Comparison of ENCODE assay signal across 35 cellular contexts in the genomic region with DNA sequence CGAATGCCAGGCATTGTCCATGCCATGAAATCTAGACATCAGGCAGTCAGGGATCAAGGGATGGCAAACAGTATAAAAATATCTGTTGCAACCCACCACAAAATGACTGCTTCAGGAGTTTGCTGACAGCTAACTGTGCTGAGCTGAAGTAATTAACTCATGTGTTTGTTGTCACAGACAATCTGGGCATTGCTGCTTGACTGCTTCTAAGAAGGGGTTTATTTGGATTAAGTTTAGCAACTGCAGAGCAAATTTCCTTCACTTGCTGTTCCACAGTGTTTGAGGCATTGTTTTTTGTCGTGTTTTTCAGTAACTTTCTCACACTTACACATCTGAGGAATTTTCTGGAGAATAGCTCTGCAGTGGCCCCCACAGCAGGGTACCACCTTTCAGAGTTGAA. TPM values are rescaled to one million over a fixed set of nuclear protein-coding genes. Genes with fewer than 3 reads are reported as not detected.
"Had no signal": no experiment of that assay in that cellular context is flagged by ENCODE, and none has a peak within 500 bp of the region (broad histone marks: within the 10 kb centered on the region; RNA-seq: fewer than 3 reads in every experiment).

No MANE protein-coding gene starts in this region.

- H3K4me3 Mint-ChIP-seq: activated CD4-positive, alpha-beta T cell treated with anti-CD3 and anti-CD28 coated beads, Interleukin-2, amount 10 ng/mL, durations not matched to agents 24 days and 14 days; activated CD8-positive, alpha-beta T cell treated with anti-CD3 and anti-CD28 coated beads for 36 hours; activated naive CD8-positive, alpha-beta T cell treated with anti-CD3 and anti-CD28 coated beads for 36 hours; activated T-cell treated with anti-CD3 and anti-CD28 coated beads, Interleukin-2, amount 50 U/mL, for 72 hours; activated T-helper 17 cell treated with anti-CD3 and anti-CD28 coated beads, Interleukin-2, amount 50 U/mL, for 72 hours had no signal

- H3K4me2 ChIP-seq: PC-9 had no signal

- H3K27me3 Mint-ChIP-seq: activated CD8-positive, alpha-beta T cell treated with anti-CD3 and anti-CD28 coated beads for 36 hours; activated naive CD8-positive, alpha-beta T cell treated with anti-CD3 and anti-CD28 coated beads for 36 hours; activated T-helper 17 cell treated with anti-CD3 and anti-CD28 coated beads, Interleukin-2, amount 50 U/mL, for 72 hours had no signal

- H2AFZ ChIP-seq: PC-9 had no signal

- ATAC-seq: activated CD8-positive, alpha-beta T cell treated with anti-CD3 and anti-CD28 coated beads for 36 hours; activated T-cell treated with anti-CD3 and anti-CD28 coated beads, Interleukin-2, amount 50 U/mL, for 72 hours; activated T-helper 17 cell treated with anti-CD3 and anti-CD28 coated beads, Interleukin-2, amount 50 U/mL, for 72 hours had no signal

- DNase-seq: activated CD4-positive, alpha-beta T cell treated with anti-CD3 and anti-CD28 coated beads, Interleukin-2, amount 10 ng/mL, durations not matched to agents 24 days and 14 days; activated CD4-positive, alpha-beta T cell treated with anti-CD3 and anti-CD28 coated beads, Interleukin-2, amount 50 U/mL, for 4 hours; activated CD8-positive, alpha-beta T cell treated with anti-CD3 and anti-CD28 coated beads for 36 hours; activated effector memory CD4-positive, alpha-beta T cell treated with anti-CD3 and anti-CD28 coated beads, Interleukin-2, amount 50 U/mL, for 16 hours; activated naive CD4-positive, alpha-beta T cell; activated naive CD4-positive, alpha-beta T cell treated with anti-CD3 and anti-CD28 coated beads, Interleukin-2, amount 50 U/mL, for 16 hours; activated naive CD8-positive, alpha-beta T cell treated with anti-CD3 and anti-CD28 coated beads for 36 hours; activated T-cell treated with anti-CD3 and anti-CD28 coated beads, Interleukin-2, amount 50 U/mL, for 1 hour; activated T-cell treated with anti-CD3 and anti-CD28 coated beads, Interleukin-2, amount 50 U/mL, for 72 hours; amniotic stem cell; caudate nucleus; cerebellar nuclear complex; Karpas-422; KBM-7; NCI-H1105 treated with DMSO at 0.1 percent for 48 hours; NCI-H1436; NCI-H1694; NCI-H1930; NCI-H2081 treated with DMSO at 0.1 percent for 48 hours; NCI-H446; NCI-H510A treated with DMSO at 0.1 percent for 48 hours; NCI-H526 treated with DMSO at 0.1 percent for 48 hours; NK-92 treated with Interleukin-12 subunit alpha and Interleukin-12 subunit beta, amount 100 ng/mL, for 24 hours; PC-9; Right ventricle myocardium superior; SJCRH30; T1000 had no signal

- H3K9me3 Mint-ChIP-seq: activated CD4-positive, alpha-beta T cell treated with anti-CD3 and anti-CD28 coated beads, Interleukin-2, amount 10 ng/mL, durations not matched to agents 24 days and 14 days; activated CD8-positive, alpha-beta T cell treated with anti-CD3 and anti-CD28 coated beads for 36 hours; activated naive CD8-positive, alpha-beta T cell treated with anti-CD3 and anti-CD28 coated beads for 36 hours; activated T-cell treated with anti-CD3 and anti-CD28 coated beads, Interleukin-2, amount 50 U/mL, for 72 hours; activated T-helper 17 cell treated with anti-CD3 and anti-CD28 coated beads, Interleukin-2, amount 50 U/mL, for 72 hours had no signal

- H3K9me3 ChIP-seq: breast epithelium, SJCRH30 had no signal

- H3K27ac ChIP-seq: breast epithelium, PC-9, SJCRH30, SK-N-MC had no signal

- H3K27ac Mint-ChIP-seq: activated CD4-positive, alpha-beta T cell treated with anti-CD3 and anti-CD28 coated beads, Interleukin-2, amount 10 ng/mL, durations not matched to agents 24 days and 14 days; activated CD8-positive, alpha-beta T cell treated with anti-CD3 and anti-CD28 coated beads for 36 hours; activated naive CD8-positive, alpha-beta T cell treated with anti-CD3 and anti-CD28 coated beads for 36 hours; activated T-cell treated with anti-CD3 and anti-CD28 coated beads, Interleukin-2, amount 50 U/mL, for 72 hours; activated T-helper 17 cell treated with anti-CD3 and anti-CD28 coated beads, Interleukin-2, amount 50 U/mL, for 72 hours had no signal

- H3K27me3 ChIP-seq: breast epithelium, SJCRH30 had no signal

- H3K36me3 Mint-ChIP-seq: activated naive CD8-positive, alpha-beta T cell treated with anti-CD3 and anti-CD28 coated beads for 36 hours had no signal

- H3K4me1 ChIP-seq: breast epithelium, SJCRH30 had no signal

- H3K36me3 ChIP-seq: breast epithelium, SJCRH30 had no signal

- H3K4me3 ChIP-seq: breast epithelium, PC-9, SJCRH30, SK-N-MC had no signal

RNA-seq across cellular contexts. Expression of a gene that starts 30.4 kb away (rescaled TPM):
- total RNA-seq: activated CD4-positive, alpha-beta T cell treated with anti-CD3 and anti-CD28 coated beads, Interleukin-2, amount 10 ng/mL, durations not matched to agents 24 days and 14 days; activated CD8-positive, alpha-beta memory T cell treated with anti-CD3 and anti-CD28 coated beads for 36 hours; activated CD8-positive, alpha-beta T cell treated with anti-CD3 and anti-CD28 coated beads for 36 hours; activated naive CD8-positive, alpha-beta T cell treated with anti-CD3 and anti-CD28 coated beads for 36 hours; activated T-cell treated with anti-CD3 and anti-CD28 coated beads, Interleukin-2, amount 50 U/mL, for 72 hours; activated T-helper 17 cell treated with anti-CD3 and anti-CD28 coated beads, Interleukin-2, amount 50 U/mL, for 72 hours; aorta; breast epithelium; MCF 10A; PC-9; Right ventricle myocardium superior; SJCRH30; T-helper 1 cell treated with Interleukin-12 subunit alpha and Interleukin-12 subunit beta and Interleukin-4 antibody, amounts not matched to agents 30 ng/mL and 1 ng/mL, for 36 hours; T-helper 2 cell treated with Interferon-gamma antibody and Interleukin-4, amounts not matched to agents 100 ng/mL and 5 ng/mL, for 36 hours had no signal
- polyA plus RNA-seq: aorta had no signal
